Comparison of ENCODE assay signal across 8 cellular contexts in genomic region chr15:43509002-43509922, GRCh38. TPM values are rescaled to one million over a fixed set of nuclear protein-coding genes. Genes with fewer than 3 reads are reported as not detected.
DNase-seq lines count a peak whose midpoint lies in the region; FAIRE-seq and TF ChIP-seq lines count a peak whose summit lies in the region.

No MANE protein-coding gene starts in this region.

- peak; percentile 82 for FAIRE-seq in A204.1 (lab: Jason Lieb, UNC)

- no peak for TF ChIP-seq CTCF in lower leg skin (IDR thresholded peaks at IDR 0.05)

- peak overlapping the region; percentile 42 for H3K27ac ChIP-seq in adipose tissue (ENCODE audit: low read depth, low read length)

- WGBS in adipose tissue, 3 donors: 55 to 67% (median 65%) methylated on average over 15 of the region's 15 CpGs
- WGBS in lower leg skin, 2 donors: 52 to 55% methylated on average over 15 of the region's 15 CpGs

- no peak for TF ChIP-seq POLR2A in lower leg skin (IDR thresholded peaks at IDR 0.05)

- intact Hi-C loops in lower leg skin (cut with DNase I; ENCODE audit: low total_unique reads): no loop called here

- DNase-seq in HT1080 (ENCODE audit: low read depth) (peak; percentile 43), lower leg skin (ENCODE audit: low spot score in 2 of 2) (peak; percentile 70 to 86), kidney tubule cell (ENCODE audit: low spot score) (no peak), iPS-NIHi11 (ENCODE audit: low spot score) (no peak)
- DNase-seq in stimulated activated CD8-positive, alpha-beta memory T cell treated with anti-CD3 and anti-CD28 coated beads, Interleukin-4, amount 100 ng/mL, for 48 hours: no peak
- no peak for DNase-seq in stimulated activated CD4-positive, alpha-beta T cell treated with anti-CD3 and anti-CD28 coated beads, Interleukin-12 subunit alpha, Interleukin-12 subunit beta, amount 100 ng/mL, for 4 hours

- H3K4me3 ChIP-seq in lower leg skin (ENCODE audit: low read depth, poor library complexity, severe bottlenecking): no peak overlapping the region

RNA-seq across cellular contexts. Expression of gene MAP1A, which starts 8.1 kb away (rescaled TPM):
- 1.4 and 1.7 TPM in 2 replicates for total RNA-seq in HT1080 (2014; rRNA removed; shearing (Covaris generic))
- 0.15 and 0.27 TPM in 2 replicates for polyA plus RNA-seq in HT1080 (2015; cell fraction: cytosol; rRNA removed)
- polyA plus RNA-seq in HT1080 (2015; cell fraction: nucleus; rRNA removed): 0.72 and 0.76 TPM in 2 replicates
- polyA plus RNA-seq in adipose tissue: 1 to 10 TPM in 1 of 3 donors, under 1 TPM in 2; 0.45 to 5.4 (median 1.00) TPM
- total RNA-seq in lower leg skin: 1 to 10 TPM; 2.3 to 6.7 (median 3.8) TPM

RNA-seq across cellular contexts. Expression of gene TP53BP1, which starts 16.3 kb away (rescaled TPM):
- 23.1 and 23.4 TPM in 2 replicates for total RNA-seq in HT1080 (2014; rRNA removed; shearing (Covaris generic))
- polyA plus RNA-seq in HT1080 (2015; cell fraction: cytosol; rRNA removed): 12.6 and 16.1 TPM in 2 replicates
- polyA plus RNA-seq in HT1080 (2015; cell fraction: nucleus; rRNA removed): 60.4 and 66.4 TPM in 2 replicates
- polyA plus RNA-seq in adipose tissue: 1 to 10 TPM; 5.2 to 8.6 (median 5.5) TPM
- 10 to 100 TPM; 13.0 to 17.9 (median 16.9) TPM for total RNA-seq in lower leg skin

Comparison
In these comparisons a context has a peak if more than half of its experiments do, and no peak if none do; other contexts are left out.
1. DNase-seq: peak in HT1080 (single experiment) and lower leg skin (2 of 2); none in stimulated activated CD8-positive, alpha-beta memory T cell treated with anti-CD3 and anti-CD28 coated beads, Interleukin-4, amount 100 ng/mL, for 48 hours (single experiment), stimulated activated CD4-positive, alpha-beta T cell treated with anti-CD3 and anti-CD28 coated beads, Interleukin-12 subunit alpha, Interleukin-12 subunit beta, amount 100 ng/mL, for 4 hours (single experiment), kidney tubule cell (single experiment) and iPS-NIHi11 (single experiment).